ENCODE assay signal across 18 cellular contexts in the genomic region with DNA sequence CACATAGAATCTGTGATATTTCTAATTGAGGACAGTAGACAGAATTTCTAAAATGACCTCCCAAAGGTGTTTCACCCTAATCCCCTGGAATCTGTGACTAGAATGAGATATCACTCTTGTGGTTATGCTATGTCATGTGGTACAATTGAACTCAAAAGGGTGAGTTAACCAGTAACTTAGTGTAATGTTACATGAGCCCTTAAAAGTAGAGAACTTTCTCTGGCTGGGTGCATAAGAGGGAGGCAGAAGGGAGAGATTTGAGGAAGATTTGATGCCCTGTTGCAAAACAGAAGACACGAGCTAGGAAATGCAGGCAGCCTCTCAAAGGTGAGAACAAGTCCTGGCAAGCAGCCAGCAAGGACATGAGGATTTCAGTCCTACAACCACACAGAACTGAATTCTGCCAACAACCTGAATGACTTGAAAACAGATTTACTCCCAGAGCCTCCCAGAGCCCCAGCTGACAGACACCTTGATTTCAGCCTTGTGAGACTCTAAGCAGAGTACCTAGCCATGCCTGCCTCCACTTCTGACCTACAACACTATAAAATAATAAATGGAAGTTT.
A peak's percentile ranks its signal among the peaks of the same experiment; 100 is the strongest.
DNase-seq lines count a peak whose midpoint lies in the region; ATAC-seq, FAIRE-seq and TF ChIP-seq lines count a peak whose summit lies in the region.
"Had no signal": no experiment of that assay in that cellular context is flagged by ENCODE, and none has a peak within 500 bp of the region (broad histone marks: within the 10 kb centered on the region; RNA-seq: fewer than 3 reads in every experiment).

No MANE protein-coding gene starts in this region.

- CTCF ChIA-PET in A549 (lab: Yijun Ruan, JAX), result interaction anchor here (1.7 kb wide), 1 partner anchor 355 kb away, joined by 6 read pairs; no protein-coding TSS in a partner anchor
- CTCF ChIA-PET in Caco-2 (lab: Charles Lee), result no interaction called here

- no peak for TF ChIP-seq RAD21 in A549 (conservative IDR thresholded peaks at IDR 0.05 in 1 of 2, IDR thresholded peaks at IDR 0.05 in 1 of 2)

- no peak for ATAC-seq in A549
- ATAC-seq in activated naive CD4-positive, alpha-beta T cell treated with anti-CD3 and anti-CD28 coated beads, Interleukin-2, amount 50 U/mL, for 72 hours, result no peak
- ATAC-seq: HepG2 had no signal

- peaks cover under 1% of the 10 kb centered on the region for H3K27me3 Mint-ChIP-seq in Caco-2 (ENCODE audit: insufficient read depth, unreplicated experiment)

- TF ChIP-seq POLR2A in A549 (IDR thresholded peaks at IDR 0.05; ENCODE audit: low read length), result no peak
- no peak for TF ChIP-seq POLR2A in erythroblast (IDR thresholded peaks at IDR 0.05; ENCODE audit: low read length)

- H3K4me3 ChIP-seq in A549 (no peak overlapping the region), Caco-2 (ENCODE audit: low read depth, low read length) (no peak overlapping the region), OCI-LY3 (ENCODE audit: low read length) (peak overlapping the region; percentile 5; the same call in 1 of the 2 replicates)
- H3K4me3 ChIP-seq: MG63 had no signal

- peak overlapping the region; percentile 42 for H3K4me3 Mint-ChIP-seq in Caco-2 (ENCODE audit: unreplicated experiment)
- H3K4me3 Mint-ChIP-seq: CD4-positive, alpha-beta memory T cell; HFFc6; T-helper 1 cell treated with Interleukin-12 subunit alpha and Interleukin-12 subunit beta and Interleukin-4 antibody, amounts not matched to agents 30 μg/mL and 1 μg/mL, for 36 hours had no signal

- peak overlapping the region; percentile 5; the same call in 1 of the 2 replicates for H2AFZ ChIP-seq in OCI-LY3 (ENCODE audit: low read depth, low read length)

- FAIRE-seq in A549 (lab: Jason Lieb, UNC), result peak; percentile 89
- FAIRE-seq: GM12892, HepG2 had no signal

- no TSS peak for BruUV-seq in Caco-2 (replicated peaks; lab: Mats Ljungman, UMichigan)

- H3K4me1 ChIP-seq in A549, result no peaks in the 10 kb centered on the region
- H3K4me1 ChIP-seq in Caco-2, result peaks cover 11% of the 10 kb centered on the region
- H3K4me1 ChIP-seq in OCI-LY3 (ENCODE audit: low read length), result peaks cover 42% of the 10 kb centered on the region

- H3K27ac Mint-ChIP-seq in Caco-2 (ENCODE audit: unreplicated experiment), result peak overlapping the region; percentile 63
- no peak overlapping the region for H3K27ac Mint-ChIP-seq in activated naive CD4-positive, alpha-beta T cell treated with anti-CD3 and anti-CD28 coated beads, Interleukin-2, amount 50 U/mL, for 72 hours
- H3K27ac Mint-ChIP-seq: CD4-positive, alpha-beta memory T cell; HFFc6; T-helper 1 cell treated with Interleukin-12 subunit alpha and Interleukin-12 subunit beta and Interleukin-4 antibody, amounts not matched to agents 30 μg/mL and 1 μg/mL, for 36 hours had no signal

- peak overlapping the region; percentile 16; the same call in 1 of the 2 replicates for H3K9ac ChIP-seq in OCI-LY3 (ENCODE audit: low read length)

- intact Hi-C loops in Caco-2 (cut with micrococcal nuclease; ENCODE audit: unreplicated experiment), result no loop called here

- WGBS in A549 (ENCODE audit: missing lambda C conversion rate), result 14% methylated on average over 1 of the region's 1 CpG

- H3K9me3 Mint-ChIP-seq in Caco-2 (ENCODE audit: unreplicated experiment), result no peaks in the 10 kb centered on the region
- peaks cover 0 to 4% of the 10 kb centered on the region in 2 donors for H3K9me3 Mint-ChIP-seq in activated naive CD4-positive, alpha-beta T cell treated with anti-CD3 and anti-CD28 coated beads, Interleukin-2, amount 50 U/mL, for 72 hours
- H3K9me3 Mint-ChIP-seq: T-helper 1 cell treated with Interleukin-12 subunit alpha and Interleukin-12 subunit beta and Interleukin-4 antibody, amounts not matched to agents 30 μg/mL and 1 μg/mL, for 36 hours had no signal

- no peaks in the 10 kb centered on the region for H3K9me3 ChIP-seq in A549
- no peaks in the 10 kb centered on the region for H3K9me3 ChIP-seq in Caco-2
- H3K9me3 ChIP-seq in OCI-LY3 (ENCODE audit: insufficient read depth, low read length), result 0 out of 2 replicates have a peak, but pooled peaks cover 3% of the 10 kb centered on the region

- H3K27ac ChIP-seq in A549, result no peak overlapping the region
- H3K27ac ChIP-seq in OCI-LY3 (ENCODE audit: low read length), result peak overlapping the region; percentile 52

- peaks cover 10% of the 10 kb centered on the region for H3K4me1 Mint-ChIP-seq in Caco-2 (ENCODE audit: low read depth, unreplicated experiment)
- H3K4me1 Mint-ChIP-seq: CD4-positive, alpha-beta memory T cell had no signal

- H3K4me2 ChIP-seq in A549, result no peak overlapping the region
- peak overlapping the region; percentile 58 for H3K4me2 ChIP-seq in OCI-LY3 (ENCODE audit: low read length)

- H3K79me2 ChIP-seq in OCI-LY3 (ENCODE audit: low read length), result no peaks in the 10 kb centered on the region

- TF ChIP-seq EP300 in A549 (IDR thresholded peaks at IDR 0.05), result no peak

- POLR2A ChIA-PET in A549 (lab: Yijun Ruan, JAX) (no interaction called here), Caco-2 (lab: Charles Lee) (no interaction called here)

- H3K36me3 ChIP-seq in Caco-2 (ENCODE audit: control insufficient read depth, insufficient read depth, low read length) (no peaks in the 10 kb centered on the region), OCI-LY3 (replicated peaks; ENCODE audit: low read depth, low read length) (no peaks in the 10 kb centered on the region)
- H3K36me3 ChIP-seq: MG63 had no signal

- DNase-seq in A549 (ENCODE audit: low read depth in 1 of 2, low spot score in 1 of 2) (no peak), Caco-2 (peak in 1 of 2 experiments; percentile 7), glomerular visceral epithelial cell (ENCODE audit: extremely low spot score) (peak; percentile 68), kidney glomerular epithelial cell (lab: John Stamatoyannopoulos, UW) (no peak), erythroblast (lab: John Stamatoyannopoulos, UW) (no peak)
- no peak for DNase-seq in activated naive CD4-positive, alpha-beta T cell treated with anti-CD3 and anti-CD28 coated beads, Interleukin-2, amount 50 U/mL, for 72 hours (ENCODE audit: low spot score in 2 of 2)
- DNase-seq: CD4-positive, alpha-beta memory T cell; GF-D8; HFFc6; MG63; NCI-H1092; NCI-H446 treated with DMSO at 0.1 percent for 48 hours; NCI-H748 treated with DMSO at 0.1 percent for 48 hours; SHP77 treated with DMSO at 0.1 percent for 48 hours had no signal

- H3K36me3 Mint-ChIP-seq in Caco-2 (ENCODE audit: insufficient read depth, unreplicated experiment), result no peaks in the 10 kb centered on the region
- H3K36me3 Mint-ChIP-seq in activated naive CD4-positive, alpha-beta T cell treated with anti-CD3 and anti-CD28 coated beads, Interleukin-2, amount 50 U/mL, for 72 hours, result no peaks in the 10 kb centered on the region
- H3K36me3 Mint-ChIP-seq: CD4-positive, alpha-beta memory T cell had no signal

- no peaks in the 10 kb centered on the region for H4K20me1 ChIP-seq in OCI-LY3 (ENCODE audit: insufficient read depth, low read length)

- H3K27me3 ChIP-seq in Caco-2 (replicated peaks; ENCODE audit: control insufficient read depth, insufficient read depth, low read length) (no peaks in the 10 kb centered on the region), OCI-LY3 (ENCODE audit: low read depth, low read length) (no peaks in the 10 kb centered on the region)
- H3K27me3 ChIP-seq: MG63 had no signal

- TF ChIP-seq CTCF in A549 (IDR thresholded peaks at IDR 0.05) (no peak), Caco-2 (IDR thresholded peaks at IDR 0.05; ENCODE audit: insufficient read depth in 1 of 2, low read depth in 1 of 2, low read length in 1 of 2, severe bottlenecking in 1 of 2, unreplicated experiment in 1 of 2) (no peak), OCI-LY3 (IDR thresholded peaks at IDR 0.05; ENCODE audit: low read depth, low read length) (no peak)

TF ChIP-seq in A549, 52 proteins besides CTCF, POLR2A, EP300 and RAD21:
- TF ChIP-seq TP53 (CRISPR knock-in tag; IDR thresholded peaks at IDR 0.05) (no peak), CBX2 (IDR thresholded peaks at IDR 0.05; ENCODE audit: borderline replicate concordance, low read depth) (no peak), GATA3 (IDR thresholded peaks at IDR 0.05; ENCODE audit: borderline replicate concordance) (no peak), JUNB (IDR thresholded peaks at IDR 0.05) (no peak), BHLHE40 (IDR thresholded peaks at IDR 0.05; ENCODE audit: low read depth, low read length) (no peak), MAZ (IDR thresholded peaks at IDR 0.05; ENCODE audit: borderline replicate concordance, low read depth, low read length) (no peak)
- TF ChIP-seq, protein P1, sequence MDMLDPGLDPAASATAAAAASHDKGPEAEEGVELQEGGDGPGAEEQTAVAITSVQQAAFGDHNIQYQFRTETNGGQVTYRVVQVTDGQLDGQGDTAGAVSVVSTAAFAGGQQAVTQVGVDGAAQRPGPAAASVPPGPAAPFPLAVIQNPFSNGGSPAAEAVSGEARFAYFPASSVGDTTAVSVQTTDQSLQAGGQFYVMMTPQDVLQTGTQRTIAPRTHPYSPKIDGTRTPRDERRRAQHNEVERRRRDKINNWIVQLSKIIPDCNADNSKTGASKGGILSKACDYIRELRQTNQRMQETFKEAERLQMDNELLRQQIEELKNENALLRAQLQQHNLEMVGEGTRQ (IDR thresholded peaks at IDR 0.05), result no peak
- TF ChIP-seq, protein P2, sequence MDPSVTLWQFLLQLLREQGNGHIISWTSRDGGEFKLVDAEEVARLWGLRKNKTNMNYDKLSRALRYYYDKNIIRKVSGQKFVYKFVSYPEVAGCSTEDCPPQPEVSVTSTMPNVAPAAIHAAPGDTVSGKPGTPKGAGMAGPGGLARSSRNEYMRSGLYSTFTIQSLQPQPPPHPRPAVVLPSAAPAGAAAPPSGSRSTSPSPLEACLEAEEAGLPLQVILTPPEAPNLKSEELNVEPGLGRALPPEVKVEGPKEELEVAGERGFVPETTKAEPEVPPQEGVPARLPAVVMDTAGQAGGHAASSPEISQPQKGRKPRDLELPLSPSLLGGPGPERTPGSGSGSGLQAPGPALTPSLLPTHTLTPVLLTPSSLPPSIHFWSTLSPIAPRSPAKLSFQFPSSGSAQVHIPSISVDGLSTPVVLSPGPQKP (IDR thresholded peaks at IDR 0.05; ENCODE audit: low read depth, low read length), result no peak
- TF ChIP-seq, protein P3, sequence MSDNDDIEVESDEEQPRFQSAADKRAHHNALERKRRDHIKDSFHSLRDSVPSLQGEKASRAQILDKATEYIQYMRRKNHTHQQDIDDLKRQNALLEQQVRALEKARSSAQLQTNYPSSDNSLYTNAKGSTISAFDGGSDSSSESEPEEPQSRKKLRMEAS (IDR thresholded peaks at IDR 0.05), result no peak
- TF ChIP-seq, protein P4, sequence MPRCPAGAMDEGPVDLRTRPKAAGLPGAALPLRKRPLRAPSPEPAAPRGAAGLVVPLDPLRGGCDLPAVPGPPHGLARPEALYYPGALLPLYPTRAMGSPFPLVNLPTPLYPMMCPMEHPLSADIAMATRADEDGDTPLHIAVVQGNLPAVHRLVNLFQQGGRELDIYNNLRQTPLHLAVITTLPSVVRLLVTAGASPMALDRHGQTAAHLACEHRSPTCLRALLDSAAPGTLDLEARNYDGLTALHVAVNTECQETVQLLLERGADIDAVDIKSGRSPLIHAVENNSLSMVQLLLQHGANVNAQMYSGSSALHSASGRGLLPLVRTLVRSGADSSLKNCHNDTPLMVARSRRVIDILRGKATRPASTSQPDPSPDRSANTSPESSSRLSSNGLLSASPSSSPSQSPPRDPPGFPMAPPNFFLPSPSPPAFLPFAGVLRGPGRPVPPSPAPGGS (IDR thresholded peaks at IDR 0.05), result no peak
